Comparison of ENCODE assay signal across 8 cellular contexts in genomic region chr14:53218161-53218560, GRCh38.
DNase-seq lines count a peak whose midpoint lies in the region; ATAC-seq and TF ChIP-seq lines count a peak whose summit lies in the region.

No MANE protein-coding gene starts in this region.

- no peak for DNase-seq in stimulated activated naive CD8-positive, alpha-beta T cell treated with anti-CD3 and anti-CD28 coated beads, Interleukin-15, Interleukin-2, amounts not matched to agents 100 U/mL and 50 U/mL, for 24 hours
- no peak for DNase-seq in astrocyte of the spinal cord (ENCODE audit: low read depth, low spot score)
- DNase-seq in mesothelial cell of epicardium (ENCODE audit: low spot score in 2 of 2, unreplicated experiment in 2 of 2), result no peak
- no peak for DNase-seq in C1 segment of cervical spinal cord (lab: John Stamatoyannopoulos, UW)
- DNase-seq in UCSD-AML1 (lab: John Stamatoyannopoulos, UW; ENCODE audit: unreplicated experiment), result no peak
- DNase-seq in dedifferentiated amniotic fluid mesenchymal stem cell (ENCODE audit: extremely low spot score), result no peak

- no peaks in the 10 kb centered on the region for H3K9me3 Mint-ChIP-seq in stimulated activated naive CD8-positive, alpha-beta T cell treated with anti-CD3 and anti-CD28 coated beads, Interleukin-15, Interleukin-2, amounts not matched to agents 100 ng/mL and 50 ng/mL, for 24 hours
- H3K9me3 Mint-ChIP-seq in mesothelial cell of epicardium, result peaks cover 8% of the 10 kb centered on the region

- H3K27ac Mint-ChIP-seq in stimulated activated naive CD8-positive, alpha-beta T cell treated with anti-CD3 and anti-CD28 coated beads, Interleukin-15, Interleukin-2, amounts not matched to agents 100 ng/mL and 50 ng/mL, for 24 hours, result peak overlapping the region; percentile 67
- H3K27ac Mint-ChIP-seq in mesothelial cell of epicardium, result peak overlapping the region; percentile 35

- H3K27me3 Mint-ChIP-seq in stimulated activated naive CD8-positive, alpha-beta T cell treated with anti-CD3 and anti-CD28 coated beads, Interleukin-15, Interleukin-2, amounts not matched to agents 100 ng/mL and 50 ng/mL, for 24 hours, result no peaks in the 10 kb centered on the region
- H3K27me3 Mint-ChIP-seq in mesothelial cell of epicardium (ENCODE audit: low read depth), result no peaks in the 10 kb centered on the region

- peak overlapping the region; percentile 81 for H3K4me3 Mint-ChIP-seq in stimulated activated naive CD8-positive, alpha-beta T cell treated with anti-CD3 and anti-CD28 coated beads, Interleukin-15, Interleukin-2, amounts not matched to agents 100 ng/mL and 50 ng/mL, for 24 hours
- H3K4me3 Mint-ChIP-seq in mesothelial cell of epicardium, result peak overlapping the region; percentile 81

- TF ChIP-seq CTCF in astrocyte of the spinal cord (IDR thresholded peaks at IDR 0.05; ENCODE audit: low read depth, low read length), result no peak
- no peak for TF ChIP-seq CTCF in mesothelial cell of epicardium (IDR thresholded peaks at IDR 0.05; ENCODE audit: unreplicated experiment)

- peaks cover 6% of the 10 kb centered on the region for H3K4me1 Mint-ChIP-seq in stimulated activated naive CD8-positive, alpha-beta T cell treated with anti-CD3 and anti-CD28 coated beads, Interleukin-15, Interleukin-2, amounts not matched to agents 100 ng/mL and 50 ng/mL, for 24 hours (ENCODE audit: low read depth)
- H3K4me1 Mint-ChIP-seq in mesothelial cell of epicardium, result peaks cover 5% of the 10 kb centered on the region

- peak overlapping the region; percentile 46 for H3K4me3 ChIP-seq in astrocyte of the spinal cord (ENCODE audit: low read depth, low read length)

- ATAC-seq in stimulated activated naive CD8-positive, alpha-beta T cell treated with anti-CD3 and anti-CD28 coated beads, Interleukin-15, Interleukin-2, amounts not matched to agents 100 U/mL and 50 U/mL, for 24 hours, result no peak
- ATAC-seq in activated CD4-positive, CD25-positive, alpha-beta regulatory T cell treated with anti-CD3 and anti-CD28 coated beads, Interleukin-2, amount 50 U/mL, for 24 hours, result no peak

- in situ Hi-C loops in astrocyte of the spinal cord (cut with HindIII; ENCODE audit: low sequenced_read_pairs), result no loop called here

- H3K36me3 Mint-ChIP-seq in stimulated activated naive CD8-positive, alpha-beta T cell treated with anti-CD3 and anti-CD28 coated beads, Interleukin-15, Interleukin-2, amounts not matched to agents 100 ng/mL and 50 ng/mL, for 24 hours (ENCODE audit: low read depth), result no peaks in the 10 kb centered on the region
- H3K36me3 Mint-ChIP-seq in mesothelial cell of epicardium, result no peaks in the 10 kb centered on the region
